27 cellular contexts compared by ENCODE assay signal in genomic region chr2:184416514-184416913, GRCh38.
"Had no signal": no experiment of that assay in that cellular context is flagged by ENCODE, and none has a peak within 500 bp of the region (broad histone marks: within the 10 kb centered on the region; RNA-seq: fewer than 3 reads in every experiment).

No MANE protein-coding gene starts in this region.

- H3K79me2 ChIP-seq: parathyroid adenoma had no signal

- H3K4me2 ChIP-seq: neural progenitor cell, smooth muscle cell had no signal

- H3K4me3 ChIP-seq: neural progenitor cell, ovary, psoas muscle, right lobe of liver, sigmoid colon, smooth muscle cell, spleen, suprapubic skin, testis, tibial artery, transverse colon, upper lobe of right lung, uterus had no signal

- H3K36me3 ChIP-seq: neural progenitor cell, ovary, right lobe of liver, sigmoid colon, spleen, suprapubic skin, tibial artery, transverse colon, upper lobe of right lung, uterus had no signal

- ATAC-seq: natural killer cell; psoas muscle; right cardiac atrium; right lobe of liver; stimulated activated memory B cell treated with anti-CD40 and anti-IgM and Interleukin-4, amounts not matched to agents 10 μg/mL and 1 μg/mL and 100 μg/mL, for 72 hours; stimulated activated naive CD8-positive, alpha-beta T cell treated with anti-CD3 and anti-CD28 coated beads, Interleukin-15, amount 100 ng/mL, for 72 hours; stimulated activated naive CD8-positive, alpha-beta T cell treated with anti-CD3 and anti-CD28 coated beads, Interleukin-15, Interleukin-2, amounts not matched to agents 100 U/mL and 50 U/mL, for 24 hours; upper lobe of right lung had no signal

- H3K27me3 ChIP-seq: neural progenitor cell, ovary, right lobe of liver, sigmoid colon, spleen, suprapubic skin, testis, tibial artery, transverse colon, upper lobe of right lung, uterus had no signal

- H2AFZ ChIP-seq: neural progenitor cell, parathyroid adenoma had no signal

- H3K4me1 ChIP-seq: parathyroid adenoma, psoas muscle, right lobe of liver, sigmoid colon, spleen, suprapubic skin, testis, tibial artery, transverse colon, upper lobe of right lung, uterus had no signal

- H3K9me3 ChIP-seq: ovary, psoas muscle, right lobe of liver, sigmoid colon, spleen, suprapubic skin, testis, tibial artery, transverse colon, upper lobe of right lung, uterus had no signal

- H3K9ac ChIP-seq: neural progenitor cell, parathyroid adenoma had no signal

- DNase-seq: natural killer cell; occipital lobe; ovary; psoas muscle; right cardiac atrium; right lobe of liver; sigmoid colon; spleen; stimulated activated CD4-positive, alpha-beta T cell treated with anti-CD3 and anti-CD28 coated beads, Interleukin-12 subunit alpha, Interleukin-12 subunit beta, amount 100 ng/mL, for 4 hours; stimulated activated CD4-positive, alpha-beta T cell treated with anti-CD3 and anti-CD28 coated beads, Interleukin-1b, Interleukin-23, amount 100 ng/mL, for 48 hours; stimulated activated CD4-positive, alpha-beta T cell treated with anti-CD3 and anti-CD28 coated beads, Interleukin-4, amount 100 ng/mL, for 1 hour; stimulated activated CD4-positive, alpha-beta T cell treated with anti-CD3 and anti-CD28 coated beads, Interleukin-4, amount 100 ng/mL, for 4 hours; stimulated activated CD8-positive, alpha-beta memory T cell treated with anti-CD3 and anti-CD28 coated beads, Interleukin-4, amount 100 ng/mL, for 48 hours; stimulated activated naive CD4-positive, alpha-beta T cell; stimulated activated naive CD8-positive, alpha-beta T cell treated with anti-CD3 and anti-CD28 coated beads, Interleukin-15, amount 100 ng/mL, for 72 hours; stimulated activated naive CD8-positive, alpha-beta T cell treated with anti-CD3 and anti-CD28 coated beads, Interleukin-15, Interleukin-2, amounts not matched to agents 100 U/mL and 50 U/mL, for 24 hours; substantia nigra; testis; tibial artery; transverse colon; upper lobe of right lung; uterus had no signal

- H3K27ac ChIP-seq: neural progenitor cell, ovary, parathyroid adenoma, psoas muscle, right lobe of liver, sigmoid colon, spleen, suprapubic skin, testis, tibial artery, transverse colon, upper lobe of right lung, uterus had no signal
